1 cellular context compared by ENCODE assay signal in genomic region chr6:97282726-97283617, GRCh38.
TF ChIP-seq lines count a peak whose summit lies in the region.

A gene with protein sequence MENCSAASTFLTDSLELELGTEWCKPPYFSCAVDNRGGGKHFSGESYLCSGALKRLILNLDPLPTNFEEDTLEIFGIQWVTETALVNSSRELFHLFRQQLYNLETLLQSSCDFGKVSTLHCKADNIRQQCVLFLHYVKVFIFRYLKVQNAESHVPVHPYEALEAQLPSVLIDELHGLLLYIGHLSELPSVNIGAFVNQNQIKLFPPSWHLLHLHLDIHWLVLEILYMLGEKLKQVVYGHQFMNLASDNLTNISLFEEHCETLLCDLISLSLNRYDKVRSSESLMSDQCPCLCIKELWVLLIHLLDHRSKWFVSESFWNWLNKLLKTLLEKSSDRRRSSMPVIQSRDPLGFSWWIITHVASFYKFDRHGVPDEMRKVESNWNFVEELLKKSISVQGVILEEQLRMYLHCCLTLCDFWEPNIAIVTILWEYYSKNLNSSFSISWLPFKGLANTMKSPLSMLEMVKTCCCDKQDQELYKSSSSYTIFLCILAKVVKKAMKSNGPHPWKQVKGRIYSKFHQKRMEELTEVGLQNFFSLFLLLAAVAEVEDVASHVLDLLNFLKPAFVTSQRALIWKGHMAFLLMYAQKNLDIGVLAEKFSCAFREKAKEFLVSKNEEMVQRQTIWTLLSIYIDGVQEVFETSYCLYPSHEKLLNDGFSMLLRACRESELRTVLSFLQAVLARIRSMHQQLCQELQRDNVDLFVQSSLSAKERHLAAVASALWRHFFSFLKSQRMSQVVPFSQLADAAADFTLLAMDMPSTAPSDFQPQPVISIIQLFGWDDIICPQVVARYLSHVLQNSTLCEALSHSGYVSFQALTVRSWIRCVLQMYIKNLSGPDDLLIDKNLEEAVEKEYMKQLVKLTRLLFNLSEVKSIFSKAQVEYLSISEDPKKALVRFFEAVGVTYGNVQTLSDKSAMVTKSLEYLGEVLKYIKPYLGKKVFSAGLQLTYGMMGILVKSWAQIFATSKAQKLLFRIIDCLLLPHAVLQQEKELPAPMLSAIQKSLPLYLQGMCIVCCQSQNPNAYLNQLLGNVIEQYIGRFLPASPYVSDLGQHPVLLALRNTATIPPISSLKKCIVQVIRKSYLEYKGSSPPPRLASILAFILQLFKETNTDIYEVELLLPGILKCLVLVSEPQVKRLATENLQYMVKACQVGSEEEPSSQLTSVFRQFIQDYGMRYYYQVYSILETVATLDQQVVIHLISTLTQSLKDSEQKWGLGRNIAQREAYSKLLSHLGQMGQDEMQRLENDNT (minus strand): TSS chr6:97283216. CDS start chr6:97282477, 739 bp downstream.

TF ChIP-seq in HepG2, 621 proteins besides CTCF, POLR2A, EP300 and RAD21 (continued from another document and continues in another):
- TF ChIP-seq SMYD3 (CRISPR knock-in tag; IDR thresholded peaks at IDR 0.05) (0 out of 2 replicates have a peak, but pooled peaks have one; percentile 42), ZNF607 (CRISPR knock-in tag; IDR thresholded peaks at IDR 0.05; ENCODE audit: borderline replicate concordance) (no peak), ZNF790 (CRISPR knock-in tag; IDR thresholded peaks at IDR 0.05; ENCODE audit: borderline replicate concordance) (no peak), ZNF550 (CRISPR knock-in tag; IDR thresholded peaks at IDR 0.05; ENCODE audit: borderline replicate concordance) (no peak), ZNF362 (CRISPR knock-in tag; IDR thresholded peaks at IDR 0.05; ENCODE audit: borderline replicate concordance) (peak; percentile 99), ISX (CRISPR knock-in tag; conservative IDR thresholded peaks at IDR 0.05) (no peak), THAP8 (CRISPR knock-in tag; IDR thresholded peaks at IDR 0.05; ENCODE audit: borderline replicate concordance) (no peak), SUZ12 (IDR thresholded peaks at IDR 0.05; ENCODE audit: low read depth, low read length) (no peak), ZNF264 (CRISPR knock-in tag; IDR thresholded peaks at IDR 0.05) (no peak), ASH2L (IDR thresholded peaks at IDR 0.05; ENCODE audit: insufficient read length, low read depth, low read length) (peak; percentile 98), ZMYM2 (CRISPR knock-in tag; IDR thresholded peaks at IDR 0.05) (peak; percentile 39; the same call in 1 of the 2 replicates), ZNF850 (CRISPR knock-in tag; conservative IDR thresholded peaks at IDR 0.05) (no peak), ZNF281 (CRISPR knock-in tag; IDR thresholded peaks at IDR 0.05; ENCODE audit: borderline replicate concordance) (no peak), ZNF782 (CRISPR knock-in tag; IDR thresholded peaks at IDR 0.05; ENCODE audit: borderline replicate concordance) (no peak), KAT2B (IDR thresholded peaks at IDR 0.05; ENCODE audit: borderline replicate concordance, low read depth, low read length) (no peak), CBX5 (CRISPR knock-in tag; IDR thresholded peaks at IDR 0.05; ENCODE audit: borderline replicate concordance) (no peak), ZNF781 (CRISPR knock-in tag; IDR thresholded peaks at IDR 0.05; ENCODE audit: borderline replicate concordance, not compliant biosample characterization) (no peak), ZNF768 (CRISPR knock-in tag; IDR thresholded peaks at IDR 0.05) (peak; percentile 35; the same call in 1 of the 2 replicates), ATAD3A (CRISPR knock-in tag; IDR thresholded peaks at IDR 0.05) (no peak), ZNF136 (CRISPR knock-in tag; IDR thresholded peaks at IDR 0.05; ENCODE audit: low read depth) (no peak)
- TF ChIP-seq, protein P1, sequence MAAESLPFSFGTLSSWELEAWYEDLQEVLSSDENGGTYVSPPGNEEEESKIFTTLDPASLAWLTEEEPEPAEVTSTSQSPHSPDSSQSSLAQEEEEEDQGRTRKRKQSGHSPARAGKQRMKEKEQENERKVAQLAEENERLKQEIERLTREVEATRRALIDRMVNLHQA (CRISPR knock-in tag; IDR thresholded peaks at IDR 0.05): no peak
- TF ChIP-seq, protein P2, sequence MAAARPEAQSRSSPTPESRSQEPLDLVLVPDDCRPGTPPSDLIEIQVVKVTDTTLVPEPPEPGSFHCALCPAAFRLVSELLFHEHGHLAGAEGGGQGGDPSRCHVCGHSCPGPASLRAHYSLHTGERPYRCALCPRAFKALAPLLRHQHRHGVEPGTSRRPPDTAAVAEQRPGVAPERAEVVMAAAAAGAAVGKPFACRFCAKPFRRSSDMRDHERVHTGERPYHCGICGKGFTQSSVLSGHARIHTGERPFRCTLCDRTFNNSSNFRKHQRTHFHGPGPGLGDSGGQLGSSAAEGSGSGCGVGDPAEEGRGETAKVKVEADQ (CRISPR knock-in tag; IDR thresholded peaks at IDR 0.05; ENCODE audit: borderline replicate concordance): 0 out of 2 replicates have a peak, but pooled peaks have one; percentile 45
- TF ChIP-seq, protein P3, sequence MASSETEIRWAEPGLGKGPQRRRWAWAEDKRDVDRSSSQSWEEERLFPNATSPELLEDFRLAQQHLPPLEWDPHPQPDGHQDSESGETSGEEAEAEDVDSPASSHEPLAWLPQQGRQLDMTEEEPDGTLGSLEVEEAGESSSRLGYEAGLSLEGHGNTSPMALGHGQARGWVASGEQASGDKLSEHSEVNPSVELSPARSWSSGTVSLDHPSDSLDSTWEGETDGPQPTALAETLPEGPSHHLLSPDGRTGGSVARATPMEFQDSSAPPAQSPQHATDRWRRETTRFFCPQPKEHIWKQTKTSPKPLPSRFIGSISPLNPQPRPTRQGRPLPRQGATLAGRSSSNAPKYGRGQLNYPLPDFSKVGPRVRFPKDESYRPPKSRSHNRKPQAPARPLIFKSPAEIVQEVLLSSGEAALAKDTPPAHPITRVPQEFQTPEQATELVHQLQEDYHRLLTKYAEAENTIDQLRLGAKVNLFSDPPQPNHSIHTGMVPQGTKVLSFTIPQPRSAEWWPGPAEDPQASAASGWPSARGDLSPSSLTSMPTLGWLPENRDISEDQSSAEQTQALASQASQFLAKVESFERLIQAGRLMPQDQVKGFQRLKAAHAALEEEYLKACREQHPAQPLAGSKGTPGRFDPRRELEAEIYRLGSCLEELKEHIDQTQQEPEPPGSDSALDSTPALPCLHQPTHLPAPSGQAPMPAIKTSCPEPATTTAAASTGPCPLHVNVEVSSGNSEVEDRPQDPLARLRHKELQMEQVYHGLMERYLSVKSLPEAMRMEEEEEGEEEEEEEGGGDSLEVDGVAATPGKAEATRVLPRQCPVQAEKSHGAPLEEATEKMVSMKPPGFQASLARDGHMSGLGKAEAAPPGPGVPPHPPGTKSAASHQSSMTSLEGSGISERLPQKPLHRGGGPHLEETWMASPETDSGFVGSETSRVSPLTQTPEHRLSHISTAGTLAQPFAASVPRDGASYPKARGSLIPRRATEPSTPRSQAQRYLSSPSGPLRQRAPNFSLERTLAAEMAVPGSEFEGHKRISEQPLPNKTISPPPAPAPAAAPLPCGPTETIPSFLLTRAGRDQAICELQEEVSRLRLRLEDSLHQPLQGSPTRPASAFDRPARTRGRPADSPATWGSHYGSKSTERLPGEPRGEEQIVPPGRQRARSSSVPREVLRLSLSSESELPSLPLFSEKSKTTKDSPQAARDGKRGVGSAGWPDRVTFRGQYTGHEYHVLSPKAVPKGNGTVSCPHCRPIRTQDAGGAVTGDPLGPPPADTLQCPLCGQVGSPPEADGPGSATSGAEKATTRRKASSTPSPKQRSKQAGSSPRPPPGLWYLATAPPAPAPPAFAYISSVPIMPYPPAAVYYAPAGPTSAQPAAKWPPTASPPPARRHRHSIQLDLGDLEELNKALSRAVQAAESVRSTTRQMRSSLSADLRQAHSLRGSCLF (CRISPR knock-in tag; IDR thresholded peaks at IDR 0.05; ENCODE audit: borderline replicate concordance): no peak
- TF ChIP-seq, protein P4, sequence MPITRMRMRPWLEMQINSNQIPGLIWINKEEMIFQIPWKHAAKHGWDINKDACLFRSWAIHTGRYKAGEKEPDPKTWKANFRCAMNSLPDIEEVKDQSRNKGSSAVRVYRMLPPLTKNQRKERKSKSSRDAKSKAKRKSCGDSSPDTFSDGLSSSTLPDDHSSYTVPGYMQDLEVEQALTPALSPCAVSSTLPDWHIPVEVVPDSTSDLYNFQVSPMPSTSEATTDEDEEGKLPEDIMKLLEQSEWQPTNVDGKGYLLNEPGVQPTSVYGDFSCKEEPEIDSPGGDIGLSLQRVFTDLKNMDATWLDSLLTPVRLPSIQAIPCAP (CRISPR knock-in tag; IDR thresholded peaks at IDR 0.05; ENCODE audit: low read depth): 0 out of 2 replicates have a peak, but pooled peaks have one; percentile 58
- TF ChIP-seq, protein P5, sequence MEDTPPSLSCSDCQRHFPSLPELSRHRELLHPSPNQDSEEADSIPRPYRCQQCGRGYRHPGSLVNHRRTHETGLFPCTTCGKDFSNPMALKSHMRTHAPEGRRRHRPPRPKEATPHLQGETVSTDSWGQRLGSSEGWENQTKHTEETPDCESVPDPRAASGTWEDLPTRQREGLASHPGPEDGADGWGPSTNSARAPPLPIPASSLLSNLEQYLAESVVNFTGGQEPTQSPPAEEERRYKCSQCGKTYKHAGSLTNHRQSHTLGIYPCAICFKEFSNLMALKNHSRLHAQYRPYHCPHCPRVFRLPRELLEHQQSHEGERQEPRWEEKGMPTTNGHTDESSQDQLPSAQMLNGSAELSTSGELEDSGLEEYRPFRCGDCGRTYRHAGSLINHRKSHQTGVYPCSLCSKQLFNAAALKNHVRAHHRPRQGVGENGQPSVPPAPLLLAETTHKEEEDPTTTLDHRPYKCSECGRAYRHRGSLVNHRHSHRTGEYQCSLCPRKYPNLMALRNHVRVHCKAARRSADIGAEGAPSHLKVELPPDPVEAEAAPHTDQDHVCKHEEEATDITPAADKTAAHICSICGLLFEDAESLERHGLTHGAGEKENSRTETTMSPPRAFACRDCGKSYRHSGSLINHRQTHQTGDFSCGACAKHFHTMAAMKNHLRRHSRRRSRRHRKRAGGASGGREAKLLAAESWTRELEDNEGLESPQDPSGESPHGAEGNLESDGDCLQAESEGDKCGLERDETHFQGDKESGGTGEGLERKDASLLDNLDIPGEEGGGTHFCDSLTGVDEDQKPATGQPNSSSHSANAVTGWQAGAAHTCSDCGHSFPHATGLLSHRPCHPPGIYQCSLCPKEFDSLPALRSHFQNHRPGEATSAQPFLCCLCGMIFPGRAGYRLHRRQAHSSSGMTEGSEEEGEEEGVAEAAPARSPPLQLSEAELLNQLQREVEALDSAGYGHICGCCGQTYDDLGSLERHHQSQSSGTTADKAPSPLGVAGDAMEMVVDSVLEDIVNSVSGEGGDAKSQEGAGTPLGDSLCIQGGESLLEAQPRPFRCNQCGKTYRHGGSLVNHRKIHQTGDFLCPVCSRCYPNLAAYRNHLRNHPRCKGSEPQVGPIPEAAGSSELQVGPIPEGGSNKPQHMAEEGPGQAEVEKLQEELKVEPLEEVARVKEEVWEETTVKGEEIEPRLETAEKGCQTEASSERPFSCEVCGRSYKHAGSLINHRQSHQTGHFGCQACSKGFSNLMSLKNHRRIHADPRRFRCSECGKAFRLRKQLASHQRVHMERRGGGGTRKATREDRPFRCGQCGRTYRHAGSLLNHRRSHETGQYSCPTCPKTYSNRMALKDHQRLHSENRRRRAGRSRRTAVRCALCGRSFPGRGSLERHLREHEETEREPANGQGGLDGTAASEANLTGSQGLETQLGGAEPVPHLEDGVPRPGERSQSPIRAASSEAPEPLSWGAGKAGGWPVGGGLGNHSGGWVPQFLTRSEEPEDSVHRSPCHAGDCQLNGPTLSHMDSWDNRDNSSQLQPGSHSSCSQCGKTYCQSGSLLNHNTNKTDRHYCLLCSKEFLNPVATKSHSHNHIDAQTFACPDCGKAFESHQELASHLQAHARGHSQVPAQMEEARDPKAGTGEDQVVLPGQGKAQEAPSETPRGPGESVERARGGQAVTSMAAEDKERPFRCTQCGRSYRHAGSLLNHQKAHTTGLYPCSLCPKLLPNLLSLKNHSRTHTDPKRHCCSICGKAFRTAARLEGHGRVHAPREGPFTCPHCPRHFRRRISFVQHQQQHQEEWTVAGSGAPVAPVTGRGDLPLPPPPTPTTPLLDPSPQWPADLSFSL (CRISPR knock-in tag; IDR thresholded peaks at IDR 0.05): 0 out of 2 replicates have a peak, but pooled peaks have one; percentile 33
